Comparison of ENCODE assay signal across 33 cellular contexts in genomic region chr14:68556253-68556652, GRCh38.
A peak's percentile ranks its signal among the peaks of the same experiment; 100 is the strongest.
DNase-seq lines count a peak whose midpoint lies in the region; ATAC-seq, FAIRE-seq and TF ChIP-seq lines count a peak whose summit lies in the region.
"Had no signal": no experiment of that assay in that cellular context is flagged by ENCODE, and none has a peak within 500 bp of the region (broad histone marks: within the 10 kb centered on the region; RNA-seq: fewer than 3 reads in every experiment).

No MANE protein-coding gene starts in this region.

- intact Hi-C loops in esophagus muscularis mucosa (cut with DNase I) (loop anchor here (10.0 kb wide), 1 partner anchor 99 kb away; no protein-coding TSS in a partner anchor), sigmoid colon (cut with DNase I) (no loop called here), vagina (cut with DNase I) (no loop called here), pancreas (cut with DNase I) (no loop called here)

- no peaks in the 10 kb centered on the region for H3K36me3 ChIP-seq in RWPE2 (ENCODE audit: low read depth)
- H3K36me3 ChIP-seq in esophagus muscularis mucosa: no peaks in the 10 kb centered on the region
- no peaks in the 10 kb centered on the region for H3K36me3 ChIP-seq in sigmoid colon
- H3K36me3 ChIP-seq in vagina: no peaks in the 10 kb centered on the region
- no peaks in the 10 kb centered on the region for H3K36me3 ChIP-seq in pancreas
- H3K36me3 ChIP-seq: HAP-1, heart left ventricle had no signal

- WGBS in esophagus muscularis mucosa: 100% methylated on average over 4 of the region's 4 CpGs
- 90 to 96% methylated on average over 4 of the region's 4 CpGs for WGBS in sigmoid colon, 2 donors
- WGBS in pancreas, 2 donors: 97 to 100% methylated on average over 4 of the region's 4 CpGs

- H3K27ac ChIP-seq in RWPE2 (ENCODE audit: poor library complexity, severe bottlenecking) (peak overlapping the region; percentile 100), esophagus muscularis mucosa (replicated peaks in 1 of 4) (peak overlapping the region in 3 of 4 donors; percentile 90 to 96 (median 95)), sigmoid colon (peak overlapping the region in 3 of 4 donors; percentile 93 to 96 (median 96)), vagina (peak overlapping the region; percentile 96), pancreas (no peak overlapping the region)
- H3K27ac ChIP-seq: C4-2B, VCaP had no signal

- TF ChIP-seq CTCF in RWPE2 (IDR thresholded peaks at IDR 0.05; ENCODE audit: poor library complexity, severe bottlenecking) (no peak), esophagus muscularis mucosa (IDR thresholded peaks at IDR 0.05) (no peak), sigmoid colon (IDR thresholded peaks at IDR 0.05) (no peak), vagina (IDR thresholded peaks at IDR 0.05) (no peak), pancreas (IDR thresholded peaks at IDR 0.05) (no peak)

- H3K27me3 ChIP-seq in RWPE2 (ENCODE audit: insufficient read depth, poor library complexity, severe bottlenecking): no peaks in the 10 kb centered on the region
- H3K27me3 ChIP-seq in esophagus muscularis mucosa: no peaks in the 10 kb centered on the region
- H3K27me3 ChIP-seq in sigmoid colon: no peaks in the 10 kb centered on the region
- H3K27me3 ChIP-seq in vagina: no peaks in the 10 kb centered on the region
- no peaks in the 10 kb centered on the region for H3K27me3 ChIP-seq in pancreas
- H3K27me3 ChIP-seq: heart left ventricle had no signal

- TF ChIP-seq EP300 in esophagus muscularis mucosa (IDR thresholded peaks at IDR 0.05): no peak
- no peak for TF ChIP-seq EP300 in sigmoid colon (IDR thresholded peaks at IDR 0.05)

- DNase-seq in RWPE2 (ENCODE audit: low spot score) (no peak), esophagus muscularis mucosa (ENCODE audit: extremely low spot score) (no peak), sigmoid colon (no peak), vagina (ENCODE audit: extremely low spot score in 2 of 2) (no peak), pancreas (no peak)
- DNase-seq: activated CD4-positive, alpha-beta T cell treated with anti-CD3 and anti-CD28 coated beads for 48 hours; activated gamma-delta T cell; activated naive CD8-positive, alpha-beta T cell treated with anti-CD3 and anti-CD28 coated beads for 36 hours; activated T-cell treated with anti-CD3 and anti-CD28 coated beads, Interleukin-2, amount 50 U/mL, for 1 hour; aorta; Caco-2; DMS79; effector memory CD8-positive, alpha-beta T cell; Karpas-422; kidney; left ventricle myocardium superior; NCI-H1417; NCI-H2081 treated with DMSO at 0.1 percent for 48 hours; NCI-H2227 treated with DMSO at 0.1 percent for 48 hours; NCI-H526 treated with DMSO at 0.1 percent for 48 hours; occipital lobe; PC-3; SIG-M5; stimulated activated naive B cell treated with anti-CD40 and anti-IgM and Interleukin-4, amounts not matched to agents 10 μg/mL and 1 μg/mL and 100 μg/mL, for 72 hours; T-helper 9 cell had no signal

- H3K4me1 ChIP-seq in RWPE2 (ENCODE audit: insufficient read depth, poor library complexity, severe bottlenecking): peaks cover 25% of the 10 kb centered on the region
- H3K4me1 ChIP-seq in esophagus muscularis mucosa: peaks cover 37 to 60% (median 54%) of the 10 kb centered on the region in 4 donors
- peaks cover 0 to 60% (median 36%) of the 10 kb centered on the region in 4 donors for H3K4me1 ChIP-seq in sigmoid colon
- peaks cover 46% of the 10 kb centered on the region for H3K4me1 ChIP-seq in vagina
- peaks cover 0 to 6% (median 5%) of the 10 kb centered on the region in 3 donors for H3K4me1 ChIP-seq in pancreas
- H3K4me1 ChIP-seq: Caco-2, HAP-1 had no signal

- no peak overlapping the region for H3K4me3 ChIP-seq in RWPE2 (ENCODE audit: severe bottlenecking)
- H3K4me3 ChIP-seq in esophagus muscularis mucosa: no peak overlapping the region
- H3K4me3 ChIP-seq in sigmoid colon: no peak overlapping the region
- H3K4me3 ChIP-seq in vagina: no peak overlapping the region
- H3K4me3 ChIP-seq in pancreas: no peak overlapping the region
- H3K4me3 ChIP-seq: HAP-1, heart left ventricle had no signal

- ATAC-seq in RWPE2 (ENCODE audit: low read depth): no peak
- ATAC-seq in HG03342 (IDR thresholded peaks at IDR 0.05; ENCODE audit: unreplicated experiment): no peak
- ATAC-seq in GM21619 (IDR thresholded peaks at IDR 0.05; ENCODE audit: unreplicated experiment): no peak
- ATAC-seq in pancreas: no peak
- ATAC-seq: effector memory CD8-positive, alpha-beta T cell; heart left ventricle; left ventricle myocardium superior; stimulated activated naive B cell treated with anti-CD40 and anti-IgM and Interleukin-4, amounts not matched to agents 10 μg/mL and 1 μg/mL and 100 μg/mL, for 72 hours had no signal

- TF ChIP-seq POLR2A in esophagus muscularis mucosa (IDR thresholded peaks at IDR 0.05; ENCODE audit: low read depth): no peak
- no peak for TF ChIP-seq POLR2A in sigmoid colon (IDR thresholded peaks at IDR 0.05)
- no peak for TF ChIP-seq POLR2A in vagina (IDR thresholded peaks at IDR 0.05)

- H3K9me3 ChIP-seq in RWPE2 (ENCODE audit: severe bottlenecking) (no peaks in the 10 kb centered on the region), esophagus muscularis mucosa (no peaks in the 10 kb centered on the region), sigmoid colon (no peaks in the 10 kb centered on the region), vagina (no peaks in the 10 kb centered on the region), pancreas (no peaks in the 10 kb centered on the region)
- H3K9me3 ChIP-seq: Caco-2, HAP-1, heart left ventricle had no signal

- FAIRE-seq in pancreas (lab: Jason Lieb, UNC): no peak
- FAIRE-seq: colon, G401.6, kidney had no signal

Comparison
In these comparisons a context has a peak if more than half of its experiments do, and no peak if none do; other contexts are left out.
1. H3K27ac ChIP-seq: peak in RWPE2 (single experiment), esophagus muscularis mucosa (3 of 4), sigmoid colon (3 of 4) and vagina (single experiment); none in pancreas (0 of 4).